In genomic region chr20:23637282-23638221, GRCh38 we compare ENCODE assay signal across 8 cellular contexts. TPM values are rescaled to one million over a fixed set of nuclear protein-coding genes. Genes with fewer than 3 reads are reported as not detected.
A peak's percentile ranks its signal among the peaks of the same experiment; 100 is the strongest.
DNase-seq lines count a peak whose midpoint lies in the region; ATAC-seq, FAIRE-seq and TF ChIP-seq lines count a peak whose summit lies in the region.

CST3 (minus strand) TSS chr20:23637955; CDS start chr20:23637862, 93 bp downstream.

- no peaks in the 10 kb centered on the region for H3K27me3 Mint-ChIP-seq in natural killer cell (ENCODE audit: low read depth in 2 of 2)

- TF ChIP-seq CTCF in AG10803 (conservative IDR thresholded peaks at IDR 0.05; ENCODE audit: low read length) (no peak), foreskin keratinocyte (conservative IDR thresholded peaks at IDR 0.05) (no peak), natural killer cell (IDR thresholded peaks at IDR 0.05) (no peak)

- H3K27ac ChIP-seq in foreskin keratinocyte, result peak within 1 kb of the TSS; percentile 78

- FAIRE-seq in GM18507 (lab: Jason Lieb, UNC), result peak; percentile 51

- peak within 1 kb of the TSS; percentile 60 to 77 for H3K27ac Mint-ChIP-seq in natural killer cell

- peak within 1 kb of the TSS; percentile 93 for H3K4me3 Mint-ChIP-seq in natural killer cell

- peak within 1 kb of the TSS; percentile 75 for H3K4me3 ChIP-seq in AG10803 (ENCODE audit: low read length)

- H3K4me1 ChIP-seq in foreskin keratinocyte, result peaks cover 19% of the 10 kb centered on the region

- peak; percentile 88 for DNase-seq in AG10803 (ENCODE audit: low read depth)
- peak; percentile 71 for DNase-seq in GM18507 (ENCODE audit: extremely low spot score, insufficient read length, low read depth)
- peak; percentile 16 for DNase-seq in NCI-H2107 (lab: John Stamatoyannopoulos, UW)
- peak; percentile 13 to 18 for DNase-seq in activated CD4-positive, alpha-beta T cell treated with anti-CD3 and anti-CD28 coated beads, Interleukin-2, amount 50 U/mL, for 48 hours
- peak in 1 of 2 donors; percentile 71 for DNase-seq in foreskin keratinocyte
- DNase-seq in natural killer cell, result no peak

- ATAC-seq in HG02981 (IDR thresholded peaks at IDR 0.05; ENCODE audit: unreplicated experiment), result peak; percentile 47
- peak; percentile 71 for ATAC-seq in foreskin keratinocyte
- ATAC-seq in natural killer cell, result peak in 2 of 3 donors; percentile 62 to 63
- no peak for ATAC-seq in GM18517 (IDR thresholded peaks at IDR 0.05; ENCODE audit: unreplicated experiment)

- no peaks in the 10 kb centered on the region for H3K9me3 Mint-ChIP-seq in natural killer cell

- H3K27me3 ChIP-seq in foreskin keratinocyte, result no peaks in the 10 kb centered on the region

- H3K4me1 Mint-ChIP-seq in natural killer cell, result peaks cover 6 to 19% of the 10 kb centered on the region in 2 donors

- no peaks in the 10 kb centered on the region for H3K36me3 Mint-ChIP-seq in natural killer cell

- intact Hi-C loops in natural killer cell (cut with micrococcal nuclease), result no loop called here

RNA-seq across cellular contexts. Expression of gene CST3, which starts in this region (rescaled TPM):
- total RNA-seq in foreskin keratinocyte (203 and 226 TPM in 2 replicates), natural killer cell (100 to 1,000 TPM in 1 of 3 donors, 10 to 100 TPM in 2; 30.0 to 118 (median 83.8) TPM)
- polyA plus RNA-seq in foreskin keratinocyte, result 356 and 360 TPM in 2 replicates
